ENCODE assay signal across 1 cellular context in the genomic region with DNA sequence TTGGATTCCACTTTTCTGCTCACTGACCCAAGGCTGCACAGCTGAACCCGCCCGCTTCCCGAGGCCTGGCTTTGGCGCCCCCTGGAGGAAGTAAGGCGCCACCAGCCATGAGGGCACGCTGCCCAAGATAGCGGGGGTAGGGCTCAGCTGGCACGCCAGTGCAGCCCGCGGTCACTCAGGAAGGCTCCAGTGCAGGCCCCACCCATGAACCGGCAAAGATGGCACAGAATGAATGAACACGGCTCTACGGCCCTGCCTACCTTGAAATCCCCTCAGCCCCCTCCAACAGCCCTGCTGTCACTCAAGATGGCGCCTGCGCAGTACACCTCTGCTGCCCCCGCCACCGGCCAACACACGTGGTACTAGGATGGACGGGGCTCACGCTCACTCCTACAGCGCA.
TF ChIP-seq lines count a peak whose summit lies in the region.

No MANE protein-coding gene starts in this region.

TF ChIP-seq in HepG2, 621 proteins besides CTCF, POLR2A, EP300 and RAD21 (continued from another document):
- TF ChIP-seq, protein P1, sequence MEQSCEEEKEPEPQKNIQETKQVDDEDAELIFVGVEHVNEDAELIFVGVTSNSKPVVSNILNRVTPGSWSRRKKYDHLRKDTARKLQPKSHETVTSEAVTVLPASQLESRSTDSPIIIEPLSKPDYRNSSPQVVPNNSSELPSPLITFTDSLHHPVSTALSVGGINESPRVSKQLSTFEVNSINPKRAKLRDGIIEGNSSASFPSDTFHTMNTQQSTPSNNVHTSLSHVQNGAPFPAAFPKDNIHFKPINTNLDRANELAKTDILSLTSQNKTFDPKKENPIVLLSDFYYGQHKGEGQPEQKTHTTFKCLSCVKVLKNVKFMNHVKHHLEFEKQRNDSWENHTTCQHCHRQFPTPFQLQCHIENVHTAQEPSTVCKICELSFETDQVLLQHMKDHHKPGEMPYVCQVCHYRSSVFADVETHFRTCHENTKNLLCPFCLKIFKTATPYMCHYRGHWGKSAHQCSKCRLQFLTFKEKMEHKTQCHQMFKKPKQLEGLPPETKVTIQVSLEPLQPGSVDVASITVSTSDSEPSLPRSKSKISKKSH (CRISPR knock-in tag; IDR thresholded peaks at IDR 0.05; ENCODE audit: borderline replicate concordance), result 0 out of 2 replicates have a peak, but pooled peaks have one; percentile 21
- TF ChIP-seq, protein P2, sequence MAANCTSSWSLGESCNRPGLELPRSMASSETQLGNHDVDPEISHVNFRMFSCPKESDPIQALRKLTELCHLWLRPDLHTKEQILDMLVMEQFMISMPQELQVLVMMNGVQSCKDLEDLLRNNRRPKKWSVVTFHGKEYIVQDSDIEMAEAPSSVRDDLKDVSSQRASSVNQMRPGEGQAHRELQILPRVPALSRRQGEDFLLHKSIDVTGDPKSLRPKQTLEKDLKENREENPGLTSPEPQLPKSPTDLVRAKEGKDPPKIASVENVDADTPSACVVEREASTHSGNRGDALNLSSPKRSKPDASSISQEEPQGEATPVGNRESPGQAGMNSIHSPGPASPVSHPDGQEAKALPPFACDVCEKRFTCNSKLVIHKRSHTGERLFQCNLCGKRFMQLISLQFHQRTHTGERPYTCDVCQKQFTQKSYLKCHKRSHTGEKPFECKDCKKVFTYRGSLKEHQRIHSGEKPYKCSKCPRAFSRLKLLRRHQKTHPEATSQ (CRISPR knock-in tag; IDR thresholded peaks at IDR 0.05; ENCODE audit: borderline replicate concordance), result no peak
- TF ChIP-seq, protein P3, sequence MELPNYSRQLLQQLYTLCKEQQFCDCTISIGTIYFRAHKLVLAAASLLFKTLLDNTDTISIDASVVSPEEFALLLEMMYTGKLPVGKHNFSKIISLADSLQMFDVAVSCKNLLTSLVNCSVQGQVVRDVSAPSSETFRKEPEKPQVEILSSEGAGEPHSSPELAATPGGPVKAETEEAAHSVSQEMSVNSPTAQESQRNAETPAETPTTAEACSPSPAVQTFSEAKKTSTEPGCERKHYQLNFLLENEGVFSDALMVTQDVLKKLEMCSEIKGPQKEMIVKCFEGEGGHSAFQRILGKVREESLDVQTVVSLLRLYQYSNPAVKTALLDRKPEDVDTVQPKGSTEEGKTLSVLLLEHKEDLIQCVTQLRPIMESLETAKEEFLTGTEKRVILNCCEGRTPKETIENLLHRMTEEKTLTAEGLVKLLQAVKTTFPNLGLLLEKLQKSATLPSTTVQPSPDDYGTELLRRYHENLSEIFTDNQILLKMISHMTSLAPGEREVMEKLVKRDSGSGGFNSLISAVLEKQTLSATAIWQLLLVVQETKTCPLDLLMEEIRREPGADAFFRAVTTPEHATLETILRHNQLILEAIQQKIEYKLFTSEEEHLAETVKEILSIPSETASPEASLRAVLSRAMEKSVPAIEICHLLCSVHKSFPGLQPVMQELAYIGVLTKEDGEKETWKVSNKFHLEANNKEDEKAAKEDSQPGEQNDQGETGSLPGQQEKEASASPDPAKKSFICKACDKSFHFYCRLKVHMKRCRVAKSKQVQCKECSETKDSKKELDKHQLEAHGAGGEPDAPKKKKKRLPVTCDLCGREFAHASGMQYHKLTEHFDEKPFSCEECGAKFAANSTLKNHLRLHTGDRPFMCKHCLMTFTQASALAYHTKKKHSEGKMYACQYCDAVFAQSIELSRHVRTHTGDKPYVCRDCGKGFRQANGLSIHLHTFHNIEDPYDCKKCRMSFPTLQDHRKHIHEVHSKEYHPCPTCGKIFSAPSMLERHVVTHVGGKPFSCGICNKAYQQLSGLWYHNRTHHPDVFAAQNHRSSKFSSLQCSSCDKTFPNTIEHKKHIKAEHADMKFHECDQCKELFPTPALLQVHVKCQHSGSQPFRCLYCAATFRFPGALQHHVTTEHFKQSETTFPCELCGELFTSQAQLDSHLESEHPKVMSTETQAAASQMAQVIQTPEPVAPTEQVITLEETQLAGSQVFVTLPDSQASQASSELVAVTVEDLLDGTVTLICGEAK (IDR thresholded peaks at IDR 0.05), result no peak
- TF ChIP-seq, protein P3 (CRISPR knock-in tag; IDR thresholded peaks at IDR 0.05), result peak; percentile 55; the same call in 1 of the 2 replicates
- TF ChIP-seq GATAD2A (CRISPR knock-in tag; IDR thresholded peaks at IDR 0.05) (0 out of 2 replicates have a peak, but pooled peaks have one; percentile 26), ZSCAN12 (CRISPR knock-in tag; IDR thresholded peaks at IDR 0.05) (no peak), GTF3A (CRISPR knock-in tag; conservative IDR thresholded peaks at IDR 0.05) (no peak), HDAC2 (CRISPR knock-in tag; IDR thresholded peaks at IDR 0.05) (0 out of 2 replicates have a peak, but pooled peaks have one; percentile 6), HNRNPL (IDR thresholded peaks at IDR 0.05; ENCODE audit: low read depth, low read length) (peak; percentile 97), ZNF225 (CRISPR knock-in tag; IDR thresholded peaks at IDR 0.05) (no peak), HIVEP1 (CRISPR knock-in tag; IDR thresholded peaks at IDR 0.05) (0 out of 2 replicates have a peak, but pooled peaks have one; percentile 25), FOSL2 (CRISPR knock-in tag; IDR thresholded peaks at IDR 0.05) (no peak), SIN3A (IDR thresholded peaks at IDR 0.05; ENCODE audit: borderline replicate concordance, low read depth, low read length) (no peak)
- TF ChIP-seq, protein P4, sequence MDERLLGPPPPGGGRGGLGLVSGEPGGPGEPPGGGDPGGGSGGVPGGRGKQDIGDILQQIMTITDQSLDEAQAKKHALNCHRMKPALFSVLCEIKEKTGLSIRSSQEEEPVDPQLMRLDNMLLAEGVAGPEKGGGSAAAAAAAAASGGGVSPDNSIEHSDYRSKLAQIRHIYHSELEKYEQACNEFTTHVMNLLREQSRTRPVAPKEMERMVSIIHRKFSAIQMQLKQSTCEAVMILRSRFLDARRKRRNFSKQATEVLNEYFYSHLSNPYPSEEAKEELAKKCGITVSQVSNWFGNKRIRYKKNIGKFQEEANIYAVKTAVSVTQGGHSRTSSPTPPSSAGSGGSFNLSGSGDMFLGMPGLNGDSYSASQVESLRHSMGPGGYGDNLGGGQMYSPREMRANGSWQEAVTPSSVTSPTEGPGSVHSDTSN (CRISPR knock-in tag; IDR thresholded peaks at IDR 0.05), result peak; percentile 58; the same call in 1 of the 2 replicates
- TF ChIP-seq, protein P5, sequence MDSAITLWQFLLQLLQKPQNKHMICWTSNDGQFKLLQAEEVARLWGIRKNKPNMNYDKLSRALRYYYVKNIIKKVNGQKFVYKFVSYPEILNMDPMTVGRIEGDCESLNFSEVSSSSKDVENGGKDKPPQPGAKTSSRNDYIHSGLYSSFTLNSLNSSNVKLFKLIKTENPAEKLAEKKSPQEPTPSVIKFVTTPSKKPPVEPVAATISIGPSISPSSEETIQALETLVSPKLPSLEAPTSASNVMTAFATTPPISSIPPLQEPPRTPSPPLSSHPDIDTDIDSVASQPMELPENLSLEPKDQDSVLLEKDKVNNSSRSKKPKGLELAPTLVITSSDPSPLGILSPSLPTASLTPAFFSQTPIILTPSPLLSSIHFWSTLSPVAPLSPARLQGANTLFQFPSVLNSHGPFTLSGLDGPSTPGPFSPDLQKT (CRISPR knock-in tag; IDR thresholded peaks at IDR 0.05; ENCODE audit: borderline replicate concordance), result no peak
- TF ChIP-seq, protein P6, sequence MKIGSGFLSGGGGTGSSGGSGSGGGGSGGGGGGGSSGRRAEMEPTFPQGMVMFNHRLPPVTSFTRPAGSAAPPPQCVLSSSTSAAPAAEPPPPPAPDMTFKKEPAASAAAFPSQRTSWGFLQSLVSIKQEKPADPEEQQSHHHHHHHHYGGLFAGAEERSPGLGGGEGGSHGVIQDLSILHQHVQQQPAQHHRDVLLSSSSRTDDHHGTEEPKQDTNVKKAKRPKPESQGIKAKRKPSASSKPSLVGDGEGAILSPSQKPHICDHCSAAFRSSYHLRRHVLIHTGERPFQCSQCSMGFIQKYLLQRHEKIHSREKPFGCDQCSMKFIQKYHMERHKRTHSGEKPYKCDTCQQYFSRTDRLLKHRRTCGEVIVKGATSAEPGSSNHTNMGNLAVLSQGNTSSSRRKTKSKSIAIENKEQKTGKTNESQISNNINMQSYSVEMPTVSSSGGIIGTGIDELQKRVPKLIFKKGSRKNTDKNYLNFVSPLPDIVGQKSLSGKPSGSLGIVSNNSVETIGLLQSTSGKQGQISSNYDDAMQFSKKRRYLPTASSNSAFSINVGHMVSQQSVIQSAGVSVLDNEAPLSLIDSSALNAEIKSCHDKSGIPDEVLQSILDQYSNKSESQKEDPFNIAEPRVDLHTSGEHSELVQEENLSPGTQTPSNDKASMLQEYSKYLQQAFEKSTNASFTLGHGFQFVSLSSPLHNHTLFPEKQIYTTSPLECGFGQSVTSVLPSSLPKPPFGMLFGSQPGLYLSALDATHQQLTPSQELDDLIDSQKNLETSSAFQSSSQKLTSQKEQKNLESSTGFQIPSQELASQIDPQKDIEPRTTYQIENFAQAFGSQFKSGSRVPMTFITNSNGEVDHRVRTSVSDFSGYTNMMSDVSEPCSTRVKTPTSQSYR (CRISPR knock-in tag; IDR thresholded peaks at IDR 0.05; ENCODE audit: borderline replicate concordance), result 0 out of 2 replicates have a peak, but pooled peaks have one; percentile 43
- TF ChIP-seq, protein P7, sequence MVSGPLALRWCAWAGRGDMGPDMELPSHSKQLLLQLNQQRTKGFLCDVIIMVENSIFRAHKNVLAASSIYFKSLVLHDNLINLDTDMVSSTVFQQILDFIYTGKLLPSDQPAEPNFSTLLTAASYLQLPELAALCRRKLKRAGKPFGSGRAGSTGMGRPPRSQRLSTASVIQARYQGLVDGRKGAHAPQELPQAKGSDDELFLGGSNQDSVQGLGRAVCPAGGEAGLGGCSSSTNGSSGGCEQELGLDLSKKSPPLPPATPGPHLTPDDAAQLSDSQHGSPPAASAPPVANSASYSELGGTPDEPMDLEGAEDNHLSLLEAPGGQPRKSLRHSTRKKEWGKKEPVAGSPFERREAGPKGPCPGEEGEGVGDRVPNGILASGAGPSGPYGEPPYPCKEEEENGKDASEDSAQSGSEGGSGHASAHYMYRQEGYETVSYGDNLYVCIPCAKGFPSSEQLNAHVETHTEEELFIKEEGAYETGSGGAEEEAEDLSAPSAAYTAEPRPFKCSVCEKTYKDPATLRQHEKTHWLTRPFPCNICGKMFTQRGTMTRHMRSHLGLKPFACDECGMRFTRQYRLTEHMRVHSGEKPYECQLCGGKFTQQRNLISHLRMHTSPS (CRISPR knock-in tag; IDR thresholded peaks at IDR 0.05; ENCODE audit: low read depth), result peak; percentile 73
- TF ChIP-seq, protein P8, sequence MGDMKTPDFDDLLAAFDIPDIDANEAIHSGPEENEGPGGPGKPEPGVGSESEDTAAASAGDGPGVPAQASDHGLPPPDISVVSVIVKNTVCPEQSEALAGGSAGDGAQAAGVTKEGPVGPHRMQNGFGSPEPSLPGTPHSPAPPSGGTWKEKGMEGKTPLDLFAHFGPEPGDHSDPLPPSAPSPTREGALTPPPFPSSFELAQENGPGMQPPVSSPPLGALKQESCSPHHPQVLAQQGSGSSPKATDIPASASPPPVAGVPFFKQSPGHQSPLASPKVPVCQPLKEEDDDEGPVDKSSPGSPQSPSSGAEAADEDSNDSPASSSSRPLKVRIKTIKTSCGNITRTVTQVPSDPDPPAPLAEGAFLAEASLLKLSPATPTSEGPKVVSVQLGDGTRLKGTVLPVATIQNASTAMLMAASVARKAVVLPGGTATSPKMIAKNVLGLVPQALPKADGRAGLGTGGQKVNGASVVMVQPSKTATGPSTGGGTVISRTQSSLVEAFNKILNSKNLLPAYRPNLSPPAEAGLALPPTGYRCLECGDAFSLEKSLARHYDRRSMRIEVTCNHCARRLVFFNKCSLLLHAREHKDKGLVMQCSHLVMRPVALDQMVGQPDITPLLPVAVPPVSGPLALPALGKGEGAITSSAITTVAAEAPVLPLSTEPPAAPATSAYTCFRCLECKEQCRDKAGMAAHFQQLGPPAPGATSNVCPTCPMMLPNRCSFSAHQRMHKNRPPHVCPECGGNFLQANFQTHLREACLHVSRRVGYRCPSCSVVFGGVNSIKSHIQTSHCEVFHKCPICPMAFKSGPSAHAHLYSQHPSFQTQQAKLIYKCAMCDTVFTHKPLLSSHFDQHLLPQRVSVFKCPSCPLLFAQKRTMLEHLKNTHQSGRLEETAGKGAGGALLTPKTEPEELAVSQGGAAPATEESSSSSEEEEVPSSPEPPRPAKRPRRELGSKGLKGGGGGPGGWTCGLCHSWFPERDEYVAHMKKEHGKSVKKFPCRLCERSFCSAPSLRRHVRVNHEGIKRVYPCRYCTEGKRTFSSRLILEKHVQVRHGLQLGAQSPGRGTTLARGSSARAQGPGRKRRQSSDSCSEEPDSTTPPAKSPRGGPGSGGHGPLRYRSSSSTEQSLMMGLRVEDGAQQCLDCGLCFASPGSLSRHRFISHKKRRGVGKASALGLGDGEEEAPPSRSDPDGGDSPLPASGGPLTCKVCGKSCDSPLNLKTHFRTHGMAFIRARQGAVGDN (CRISPR knock-in tag; IDR thresholded peaks at IDR 0.05), result peak; percentile 65
